ENCODE assay signal across 27 cellular contexts in genomic region chr1:86471296-86471695, GRCh38. TPM values are rescaled to one million over a fixed set of nuclear protein-coding genes. Genes with fewer than 3 reads are reported as not detected.
DNase-seq lines count a peak whose midpoint lies in the region; ATAC-seq, FAIRE-seq and TF ChIP-seq lines count a peak whose summit lies in the region.
"Had no signal": no experiment of that assay in that cellular context is flagged by ENCODE, and none has a peak within 500 bp of the region (broad histone marks: within the 10 kb centered on the region; RNA-seq: fewer than 3 reads in every experiment).

No MANE protein-coding gene starts in this region.

- H3K9ac ChIP-seq in astrocyte (ENCODE audit: low read length): no peak overlapping the region

- no peaks in the 10 kb centered on the region for H3K36me3 ChIP-seq in astrocyte (ENCODE audit: insufficient read depth, low read length)
- no peaks in the 10 kb centered on the region for H3K36me3 ChIP-seq in GM23338 (ENCODE audit: insufficient read depth)

- H3K4me3 Mint-ChIP-seq in astrocyte (ENCODE audit: unreplicated experiment): no peak overlapping the region
- H3K4me3 Mint-ChIP-seq in GM23338: no peak overlapping the region
- H3K4me3 Mint-ChIP-seq: HFFc6 had no signal

- H3K79me2 ChIP-seq in astrocyte (ENCODE audit: insufficient read depth, low read length) (no peaks in the 10 kb centered on the region), GM23338 (replicated peaks; ENCODE audit: insufficient read depth) (no peaks in the 10 kb centered on the region)

- DNase-seq in astrocyte (ENCODE audit: low read depth): peak; percentile 6
- DNase-seq in fibroblast of peridontal ligament (ENCODE audit: extremely low read depth): peak; percentile 49
- peak; percentile 36 for DNase-seq in stromal cell of bone marrow (ENCODE audit: low read depth)
- DNase-seq in DMS53 (lab: John Stamatoyannopoulos, UW): no peak
- no peak for DNase-seq in GM23338 (ENCODE audit: low spot score)
- DNase-seq: AML-193, DMS79, H7, HFFc6, MM.1S, NCI-H1092, NCI-H146, NCI-H2029 treated with DMSO at 0.1 percent for 48 hours, NCI-H2171 treated with DMSO at 0.1 percent for 48 hours, NCI-H446 treated with DMSO at 0.1 percent for 48 hours, NCI-H69, OCI-M1, SHP77 had no signal

- H2AFZ ChIP-seq in astrocyte (ENCODE audit: low read depth, low read length) (no peak overlapping the region), GM23338 (no peak overlapping the region)

- H3K9me3 Mint-ChIP-seq in astrocyte (ENCODE audit: unreplicated experiment) (no peaks in the 10 kb centered on the region), GM23338 (no peaks in the 10 kb centered on the region)
- H3K9me3 Mint-ChIP-seq: HFFc6 had no signal

- H3K27me3 Mint-ChIP-seq in astrocyte (ENCODE audit: low read depth, unreplicated experiment) (peaks cover 7% of the 10 kb centered on the region), GM23338 (ENCODE audit: insufficient read depth, low read depth, poor library complexity) (no peaks in the 10 kb centered on the region)

- H4K20me1 ChIP-seq in astrocyte (ENCODE audit: insufficient read depth, low read length) (no peaks in the 10 kb centered on the region), GM23338 (replicated peaks; ENCODE audit: insufficient read depth) (no peaks in the 10 kb centered on the region)

- peak; percentile 5 for ATAC-seq in GM18502 (IDR thresholded peaks at IDR 0.05; ENCODE audit: poor library complexity, unreplicated experiment)
- no peak for ATAC-seq in GM19455 (IDR thresholded peaks at IDR 0.05; ENCODE audit: unreplicated experiment)
- ATAC-seq in GM23338: no peak

- no peak for TF ChIP-seq CTCF in astrocyte (IDR thresholded peaks at IDR 0.05; ENCODE audit: insufficient read depth, low read depth, low read length)
- no peak for TF ChIP-seq CTCF in GM23338 (conservative IDR thresholded peaks at IDR 0.05; ENCODE audit: low read depth in 2 of 2)

- H3K9me2 ChIP-seq in GM23338 (ENCODE audit: insufficient read depth): no peaks in the 10 kb centered on the region

- H3K4me1 Mint-ChIP-seq in astrocyte (ENCODE audit: low read depth, unreplicated experiment) (peaks cover 4% of the 10 kb centered on the region), GM23338 (peaks cover 6% of the 10 kb centered on the region)

- no peaks in the 10 kb centered on the region for H3K4me1 ChIP-seq in astrocyte (ENCODE audit: insufficient read depth, low read length)
- no peaks in the 10 kb centered on the region for H3K4me1 ChIP-seq in GM23338 (ENCODE audit: insufficient read depth)

- H3K4me3 ChIP-seq in astrocyte (ENCODE audit: insufficient read depth, low read depth, low read length): no peak overlapping the region
- no peak overlapping the region for H3K4me3 ChIP-seq in GM23338
- H3K4me3 ChIP-seq: SK-N-MC had no signal

- H3K9me3 ChIP-seq in astrocyte (ENCODE audit: insufficient read depth, low read depth, low read length): no peaks in the 10 kb centered on the region

- H3K27ac Mint-ChIP-seq in astrocyte (ENCODE audit: unreplicated experiment) (no peak overlapping the region), GM23338 (no peak overlapping the region)
- H3K27ac Mint-ChIP-seq: HFFc6 had no signal

- H3K27me3 ChIP-seq in astrocyte (ENCODE audit: insufficient read depth, low read length) (no peaks in the 10 kb centered on the region), GM23338 (ENCODE audit: insufficient read depth) (no peaks in the 10 kb centered on the region)

- H3K4me2 ChIP-seq in astrocyte (ENCODE audit: low read length) (no peak overlapping the region), GM23338 (no peak overlapping the region)

- no peaks in the 10 kb centered on the region for H3F3A ChIP-seq in GM23338 (replicated peaks; ENCODE audit: low read depth)

- FAIRE-seq in astrocyte (lab: Jason Lieb, UNC): no peak
- FAIRE-seq: D721Med, GM19239 had no signal

- H3K36me3 Mint-ChIP-seq in astrocyte (ENCODE audit: low read depth, unreplicated experiment) (no peaks in the 10 kb centered on the region), GM23338 (ENCODE audit: low read depth) (no peaks in the 10 kb centered on the region)

- no peak overlapping the region for H3K27ac ChIP-seq in astrocyte (ENCODE audit: low read depth, low read length)
- H3K27ac ChIP-seq in GM23338 (ENCODE audit: low read depth): no peak overlapping the region
- H3K27ac ChIP-seq: C4-2B, SK-N-MC had no signal

TF ChIP-seq in GM23338, 12 proteins besides CTCF, POLR2A, EP300 and RAD21 (continues in another document):
- TF ChIP-seq EZH2phosphoT487 (IDR thresholded peaks at IDR 0.05; ENCODE audit: unreplicated experiment) (no peak), ZNF114 (CRISPR knock-in tag; IDR thresholded peaks at IDR 0.05) (no peak), STAT1 (IDR thresholded peaks at IDR 0.05; ENCODE audit: unreplicated experiment) (no peak), ZNF331 (CRISPR knock-in tag; IDR thresholded peaks at IDR 0.05; ENCODE audit: low read depth) (no peak), JUNB (IDR thresholded peaks at IDR 0.05; ENCODE audit: unreplicated experiment) (no peak), ZNF462 (CRISPR knock-in tag; IDR thresholded peaks at IDR 0.05) (no peak), POLR2AphosphoS5 (IDR thresholded peaks at IDR 0.05; ENCODE audit: low read depth) (no peak)

RNA-seq across cellular contexts. Expression of gene CLCA1, which starts 2.6 kb away (rescaled TPM):
- total RNA-seq in astrocyte: not detected in 2 replicates
- total RNA-seq in GM23338 (2014; rRNA removed; shearing (Covaris generic)): not detected in 2 replicates
- not detected in 2 replicates for polyA plus RNA-seq in GM23338 (2016; fragmentation: Nextera tagmentation; extraction: Ambion mirVana)
- total RNA-seq: G401, H7, HFFc6, LHCN-M2, RPMI7951 had no signal

RNA-seq across cellular contexts. Expression of gene CLCA2, which starts 47.3 kb away (rescaled TPM):
- 0.46 and 0.77 TPM in 2 replicates for total RNA-seq in astrocyte
- not detected in 2 replicates for total RNA-seq in GM23338 (2014; rRNA removed; shearing (Covaris generic))
- not detected in 2 replicates for polyA plus RNA-seq in GM23338 (2016; fragmentation: Nextera tagmentation; extraction: Ambion mirVana)
- total RNA-seq: H7 had no signal

Comparison
In these comparisons a context has a peak if more than half of its experiments do, and no peak if none do; other contexts are left out.
1. DNase-seq: peak in astrocyte (single experiment), fibroblast of peridontal ligament (single experiment) and stromal cell of bone marrow (single experiment); none in DMS53 (single experiment) and GM23338 (single experiment).